Comparison of ENCODE assay signal across 8 cellular contexts in the genomic region with DNA sequence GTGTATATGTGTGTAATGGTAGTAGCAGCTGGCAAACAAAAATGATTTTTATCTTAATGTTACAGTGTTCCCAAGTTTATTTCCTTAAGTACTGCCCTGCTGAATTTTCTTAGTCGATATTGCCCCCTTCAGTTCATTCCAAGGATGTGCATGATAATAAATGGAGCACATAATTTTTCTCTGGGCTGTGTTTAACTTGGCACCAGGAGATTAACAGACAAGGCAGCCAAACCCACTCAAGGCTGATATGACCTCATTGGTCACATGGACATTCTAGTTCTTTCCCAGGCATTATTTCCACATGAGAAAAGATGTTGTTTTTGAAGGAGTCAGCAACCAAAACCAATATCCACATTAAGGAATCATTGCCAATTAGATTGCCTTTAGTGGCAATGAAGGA.
A peak's percentile ranks its signal among the peaks of the same experiment; 100 is the strongest.
DNase-seq lines count a peak whose midpoint lies in the region; ATAC-seq, FAIRE-seq and TF ChIP-seq lines count a peak whose summit lies in the region.

No MANE protein-coding gene starts in this region.

- H3K9me3 ChIP-seq in thyroid gland, result no peaks in the 10 kb centered on the region

- ATAC-seq in GM18861 (IDR thresholded peaks at IDR 0.05; ENCODE audit: unreplicated experiment), result peak; percentile 71
- ATAC-seq in HG03432 (IDR thresholded peaks at IDR 0.05; ENCODE audit: unreplicated experiment), result peak; percentile 81

- H3K27ac ChIP-seq in brain microvascular endothelial cell (no peak overlapping the region), thyroid gland (peak overlapping the region in 2 of 3 donors; percentile 25 to 55)

- in situ Hi-C loops in brain microvascular endothelial cell (cut with HindIII; ENCODE audit: low pct_ligation_motif_present, low sequenced_read_pairs), result no loop called here

- H3K4me3 ChIP-seq in brain microvascular endothelial cell (ENCODE audit: low read depth, low read length), result no peak overlapping the region
- H3K4me3 ChIP-seq in thyroid gland (replicated peaks in 1 of 3), result no peak overlapping the region

- H3K4me1 ChIP-seq in thyroid gland, result no peaks in the 10 kb centered on the region

- peak; percentile 100 for FAIRE-seq in islet of Langerhans (lab: Jason Lieb, UNC)

- H3K36me3 ChIP-seq in brain microvascular endothelial cell (replicated peaks) (no peaks in the 10 kb centered on the region), thyroid gland (no peaks in the 10 kb centered on the region)

- peak; percentile 63 for DNase-seq in AG20443 (ENCODE audit: low spot score)
- DNase-seq in NCI-H69 (lab: John Stamatoyannopoulos, UW), result peak; percentile 85
- DNase-seq in brain microvascular endothelial cell, result peak; percentile 85
- peak; percentile 69 to 71 for DNase-seq in thyroid gland
- no peak for DNase-seq in activated T-cell treated with anti-CD3 and anti-CD28 coated beads for 4 hours

- peak; percentile 52 for TF ChIP-seq CTCF in brain microvascular endothelial cell (IDR thresholded peaks at IDR 0.05; ENCODE audit: low read depth, low read length, missing control alignments)
- TF ChIP-seq CTCF in thyroid gland (IDR thresholded peaks at IDR 0.05), result peak in 4 of 6 experiments; percentile 60 to 88 (median 72)

- TF ChIP-seq POLR2A in thyroid gland (IDR thresholded peaks at IDR 0.05), result no peak

- intact Hi-C loops in thyroid gland (cut with DNase I), result no loop called here

- H3K27me3 ChIP-seq in brain microvascular endothelial cell (replicated peaks) (no peaks in the 10 kb centered on the region), thyroid gland (no peaks in the 10 kb centered on the region)

- WGBS in thyroid gland, 2 donors, result 0 to 2% methylated on average over 1 of the region's 1 CpG
